25 cellular contexts compared by ENCODE assay signal in the genomic region with DNA sequence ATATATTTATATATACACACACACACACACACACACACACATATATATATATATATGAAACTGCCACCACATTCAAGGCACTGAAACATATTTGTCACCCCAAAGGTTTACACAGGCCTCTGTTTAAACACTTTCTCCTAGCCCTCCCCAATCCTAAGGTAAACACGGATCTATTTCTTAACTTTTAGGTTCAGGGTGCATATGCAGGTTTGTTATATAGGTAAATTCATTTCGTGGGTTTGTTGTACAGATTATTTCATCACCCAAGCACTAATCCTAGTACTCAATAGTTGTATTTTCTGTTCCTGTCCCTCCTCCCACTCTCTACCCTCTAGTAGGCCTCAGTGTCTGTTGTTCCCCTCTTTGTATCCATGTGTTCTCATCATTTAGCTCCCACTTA.
"Had no signal": no experiment of that assay in that cellular context is flagged by ENCODE, and none has a peak within 500 bp of the region (broad histone marks: within the 10 kb centered on the region; RNA-seq: fewer than 3 reads in every experiment).

No MANE protein-coding gene starts in this region.

- H3K4me3 ChIP-seq: colonic mucosa, gastrocnemius medialis, lung, pancreas, right atrium auricular region, sigmoid colon, thoracic aorta, tibial nerve, upper lobe of left lung, uterus had no signal

- H3K36me3 ChIP-seq: colonic mucosa, gastrocnemius medialis, pancreas, right atrium auricular region, sigmoid colon, thoracic aorta, tibial nerve, upper lobe of left lung, uterus had no signal

- H3K4me3 Mint-ChIP-seq: dendritic cell treated with granulocyte-macrophage colony-stimulating factor and Interleukin-4, amounts not matched to agents 40 ng/mL and 50 ng/mL, for 4 days; endodermal cell; naive thymus-derived CD8-positive, alpha-beta T cell; stimulated activated effector memory CD8-positive, alpha-beta T cell treated with anti-CD3 and anti-CD28 coated beads, Interleukin-12 subunit alpha, Interleukin-12 subunit beta, amount 100 ng/mL, for 72 hours had no signal

- H3K27ac Mint-ChIP-seq: dendritic cell treated with granulocyte-macrophage colony-stimulating factor and Interleukin-4, amounts not matched to agents 40 ng/mL and 50 ng/mL, for 4 days; endodermal cell; naive thymus-derived CD8-positive, alpha-beta T cell; stimulated activated effector memory CD8-positive, alpha-beta T cell treated with anti-CD3 and anti-CD28 coated beads, Interleukin-12 subunit alpha, Interleukin-12 subunit beta, amount 100 ng/mL, for 72 hours had no signal

- H3K36me3 Mint-ChIP-seq: naive thymus-derived CD8-positive, alpha-beta T cell; stimulated activated effector memory CD8-positive, alpha-beta T cell treated with anti-CD3 and anti-CD28 coated beads, Interleukin-12 subunit alpha, Interleukin-12 subunit beta, amount 100 ng/mL, for 72 hours had no signal

- H3K4me1 Mint-ChIP-seq: endodermal cell; naive thymus-derived CD8-positive, alpha-beta T cell; stimulated activated effector memory CD8-positive, alpha-beta T cell treated with anti-CD3 and anti-CD28 coated beads, Interleukin-12 subunit alpha, Interleukin-12 subunit beta, amount 100 ng/mL, for 72 hours had no signal

- ATAC-seq: esophagus mucosa; gastrocnemius medialis; naive thymus-derived CD8-positive, alpha-beta T cell; pancreas; stimulated activated effector memory CD8-positive, alpha-beta T cell treated with anti-CD3 and anti-CD28 coated beads, Interleukin-12 subunit alpha, Interleukin-12 subunit beta, amount 100 ng/mL, for 72 hours; stimulated activated naive CD8-positive, alpha-beta T cell treated with anti-CD3 and anti-CD28 coated beads, Interleukin-15, Interleukin-2, amounts not matched to agents 100 U/mL and 50 U/mL, for 24 hours had no signal

- H3K4me1 ChIP-seq: colonic mucosa, gastrocnemius medialis, pancreas, right atrium auricular region, tibial nerve, upper lobe of left lung, uterus had no signal

- H3K27me3 Mint-ChIP-seq: dendritic cell treated with granulocyte-macrophage colony-stimulating factor and Interleukin-4, amounts not matched to agents 40 ng/mL and 50 ng/mL, for 4 days; naive thymus-derived CD8-positive, alpha-beta T cell had no signal

- H3K27me3 ChIP-seq: colonic mucosa, gastrocnemius medialis, pancreas, right atrium auricular region, sigmoid colon, tibial nerve, upper lobe of left lung, uterus had no signal

- H3K9me3 ChIP-seq: colonic mucosa, gastrocnemius medialis, pancreas, right atrium auricular region, sigmoid colon, thoracic aorta, tibial nerve, upper lobe of left lung, uterus had no signal

- H3K27ac ChIP-seq: colonic mucosa, epithelial cell of prostate, gastrocnemius medialis, right atrium auricular region, thoracic aorta, tibial nerve, upper lobe of left lung, uterus had no signal

- H3K9me3 Mint-ChIP-seq: dendritic cell treated with granulocyte-macrophage colony-stimulating factor and Interleukin-4, amounts not matched to agents 40 ng/mL and 50 ng/mL, for 4 days; endodermal cell had no signal

- DNase-seq: colonic mucosa; effector CD8-positive, alpha-beta T cell; endodermal cell; foreskin fibroblast; gastrocnemius medialis; head of caudate nucleus; mesendoderm; midbrain; naive thymus-derived CD8-positive, alpha-beta T cell; occipital lobe; pancreas; sigmoid colon; stimulated activated CD4-positive, alpha-beta T cell treated with anti-CD3 and anti-CD28 coated beads, Interleukin-2, amount 100 ng/mL, for 24 hours; stimulated activated CD4-positive, alpha-beta T cell treated with anti-CD3 and anti-CD28 coated beads, Interleukin-4, amount 100 ng/mL, for 24 hours; stimulated activated naive CD8-positive, alpha-beta T cell treated with anti-CD3 and anti-CD28 coated beads, Interleukin-15, Interleukin-2, amounts not matched to agents 100 U/mL and 50 U/mL, for 24 hours; upper lobe of left lung; uterus had no signal
